In genomic region chr11:11407065-11407737, GRCh38 we compare ENCODE assay signal across 2 cellular contexts.
A peak's percentile ranks its signal among the peaks of the same experiment; 100 is the strongest.
TF ChIP-seq lines count a peak whose summit lies in the region.

No MANE protein-coding gene starts in this region.

TF ChIP-seq in liver, 16 proteins besides CTCF, POLR2A, EP300 and RAD21:
- no peak for TF ChIP-seq GABPA (IDR thresholded peaks at IDR 0.05 in 1 of 2, conservative IDR thresholded peaks at IDR 0.05 in 1 of 2)
- TF ChIP-seq RXRA (IDR thresholded peaks at IDR 0.05): peak in 1 of 2 donors; percentile 2

TF ChIP-seq in HepG2, 621 proteins besides CTCF, POLR2A, EP300 and RAD21:
- no peak for TF ChIP-seq POLR2AphosphoS5 (IDR thresholded peaks at IDR 0.05; ENCODE audit: low read depth, low read length)
- no peak for TF ChIP-seq MXD4 (CRISPR knock-in tag; IDR thresholded peaks at IDR 0.05)
- TF ChIP-seq NPAS2 (CRISPR knock-in tag; IDR thresholded peaks at IDR 0.05; ENCODE audit: borderline replicate concordance): no peak
- no peak for TF ChIP-seq MLX (CRISPR knock-in tag; IDR thresholded peaks at IDR 0.05)
- TF ChIP-seq HOXA9 (CRISPR knock-in tag; IDR thresholded peaks at IDR 0.05; ENCODE audit: borderline replicate concordance): no peak
- no peak for TF ChIP-seq NFIB (CRISPR knock-in tag; IDR thresholded peaks at IDR 0.05; ENCODE audit: borderline replicate concordance)
- TF ChIP-seq RCOR2 (CRISPR knock-in tag; IDR thresholded peaks at IDR 0.05): no peak
- TF ChIP-seq ZNF263 (CRISPR knock-in tag; IDR thresholded peaks at IDR 0.05): no peak
TF ChIP-seq in HepG2: peak in this region for 0.
